8 cellular contexts compared by ENCODE assay signal in genomic region chr14:21308132-21308478, GRCh38.
A peak's percentile ranks its signal among the peaks of the same experiment; 100 is the strongest.
DNase-seq lines count a peak whose midpoint lies in the region; ATAC-seq and TF ChIP-seq lines count a peak whose summit lies in the region.

No MANE protein-coding gene starts in this region.

- H3K9me3 ChIP-seq in effector memory CD4-positive, alpha-beta T cell (ENCODE audit: control insufficient read depth, low read length): no peaks in the 10 kb centered on the region
- no peaks in the 10 kb centered on the region for H3K9me3 ChIP-seq in neuron (ENCODE audit: low read length)

- peak overlapping the region; percentile 43 for H3K27ac ChIP-seq in effector memory CD4-positive, alpha-beta T cell (ENCODE audit: insufficient read depth, low read length, poor library complexity, severe bottlenecking)

- peaks cover 3% of the 10 kb centered on the region for H3K4me1 ChIP-seq in effector memory CD4-positive, alpha-beta T cell (ENCODE audit: control insufficient read depth, insufficient read depth, low read length, poor library complexity, severe bottlenecking)
- peaks cover 6% of the 10 kb centered on the region for H3K4me1 ChIP-seq in neuron (ENCODE audit: insufficient read depth, low read length)

- no peak for ATAC-seq in GM18505 (IDR thresholded peaks at IDR 0.05; ENCODE audit: unreplicated experiment)

- peak overlapping the region; percentile 85 for H3K27ac Mint-ChIP-seq in activated T-cell treated with anti-CD3 and anti-CD28 coated beads, Interleukin-2, amount 50 U/mL, for 24 hours

- H3K4me3 Mint-ChIP-seq in activated T-cell treated with anti-CD3 and anti-CD28 coated beads, Interleukin-2, amount 50 U/mL, for 24 hours: peak overlapping the region; percentile 66

- peak overlapping the region; percentile 33 for H3K4me3 ChIP-seq in effector memory CD4-positive, alpha-beta T cell (ENCODE audit: insufficient read depth, low read depth, low read length, poor library complexity, severe bottlenecking)
- peak overlapping the region; percentile 17 for H3K4me3 ChIP-seq in neuron (ENCODE audit: low read length)

- H3K27me3 Mint-ChIP-seq in activated T-cell treated with anti-CD3 and anti-CD28 coated beads, Interleukin-2, amount 50 U/mL, for 24 hours: no peaks in the 10 kb centered on the region

- H2AFZ ChIP-seq in neuron (ENCODE audit: low read depth, low read length): peak overlapping the region; percentile 93

- no peaks in the 10 kb centered on the region for H3K36me3 Mint-ChIP-seq in activated T-cell treated with anti-CD3 and anti-CD28 coated beads, Interleukin-2, amount 50 U/mL, for 24 hours (ENCODE audit: low read depth)

- H3K4me1 Mint-ChIP-seq in activated T-cell treated with anti-CD3 and anti-CD28 coated beads, Interleukin-2, amount 50 U/mL, for 24 hours (ENCODE audit: low read depth): peaks cover 23% of the 10 kb centered on the region

- H3K36me3 ChIP-seq in effector memory CD4-positive, alpha-beta T cell (ENCODE audit: control insufficient read depth, insufficient read depth, low read length): no peaks in the 10 kb centered on the region
- H3K36me3 ChIP-seq in neuron (ENCODE audit: insufficient read depth, low read length): no peaks in the 10 kb centered on the region

- TF ChIP-seq POLR2A in GM18505 (IDR thresholded peaks at IDR 0.05; ENCODE audit: borderline replicate concordance, extremely low read depth, insufficient read depth, insufficient read length): no peak

- no peak for DNase-seq in activated T-cell treated with anti-CD3 and anti-CD28 coated beads, Interleukin-2, amount 50 U/mL, for 24 hours
- no peak for DNase-seq in activated T-cell treated with anti-CD3 and anti-CD28 coated beads, Interleukin-2, amount 50 U/mL, for 48 hours
- peak; percentile 51 for DNase-seq in HuH-7 (ENCODE audit: low spot score)
- no peak for DNase-seq in effector memory CD4-positive, alpha-beta T cell
- no peak for DNase-seq in nucleus accumbens (lab: John Stamatoyannopoulos, UW)
- no peak for DNase-seq in KBM-7

- in situ Hi-C loops in KBM-7 (cut with MboI; ENCODE audit: low pct_unique_long_range_greater_than_20kb, low sequenced_read_pairs): no loop called here

- H3K9me3 Mint-ChIP-seq in activated T-cell treated with anti-CD3 and anti-CD28 coated beads, Interleukin-2, amount 50 U/mL, for 24 hours: peaks cover 3% of the 10 kb centered on the region

- H3K27me3 ChIP-seq in effector memory CD4-positive, alpha-beta T cell (replicated peaks; ENCODE audit: control insufficient read depth, insufficient read depth, low read length, poor library complexity, severe bottlenecking): no peaks in the 10 kb centered on the region
- H3K27me3 ChIP-seq in neuron (ENCODE audit: insufficient read depth, low read length): peaks cover 3% of the 10 kb centered on the region
